Comparison of ENCODE assay signal across 21 cellular contexts in the genomic region with DNA sequence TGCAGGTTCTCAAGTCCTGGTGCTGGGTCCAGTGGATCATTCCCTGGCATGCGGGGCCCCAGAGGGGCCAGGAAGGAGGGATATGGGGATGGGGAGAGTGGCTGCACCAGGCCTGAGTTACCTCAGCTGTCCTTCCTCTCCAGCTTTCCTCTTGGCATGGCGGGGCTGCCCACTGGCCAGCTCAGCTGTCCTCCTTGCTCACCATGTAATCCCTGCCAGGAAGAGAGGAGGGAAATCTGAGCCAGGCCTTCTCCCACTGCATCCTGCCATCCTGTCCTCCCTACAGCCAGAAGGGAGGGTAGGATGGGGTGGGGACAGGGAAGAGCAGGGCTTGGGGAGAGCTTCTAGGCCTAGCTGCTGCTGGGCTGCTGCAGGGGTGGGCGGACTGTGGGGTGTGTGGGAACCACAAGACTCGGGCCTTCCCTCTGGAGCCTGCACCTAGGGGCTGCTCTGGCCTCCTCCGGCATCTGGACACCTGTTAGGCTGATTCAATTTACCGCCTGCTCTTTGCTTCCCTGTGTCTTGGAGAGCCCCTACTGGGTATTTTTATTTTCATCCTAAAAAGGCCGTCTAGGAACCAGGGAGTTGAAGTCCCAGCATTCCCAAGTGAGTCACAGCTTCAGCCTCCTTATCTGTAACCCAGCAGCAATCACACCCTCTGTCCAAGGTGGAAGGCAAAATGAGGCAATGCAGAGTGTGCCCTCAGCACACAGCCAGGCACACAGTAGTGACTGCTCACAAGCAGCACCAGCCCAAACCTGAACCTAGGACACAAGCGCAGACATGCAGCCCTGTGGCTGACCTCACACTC. TPM values are rescaled to one million over a fixed set of nuclear protein-coding genes. Genes with fewer than 3 reads are reported as not detected.
DNase-seq lines count a peak whose midpoint lies in the region; ATAC-seq, FAIRE-seq and TF ChIP-seq lines count a peak whose summit lies in the region.
"Had no signal": no experiment of that assay in that cellular context is flagged by ENCODE, and none has a peak within 500 bp of the region (broad histone marks: within the 10 kb centered on the region; RNA-seq: fewer than 3 reads in every experiment).

No MANE protein-coding gene starts in this region.

- H3K4me3 ChIP-seq in MG63: no peak overlapping the region
- H3K4me3 ChIP-seq in epithelial cell of esophagus (ENCODE audit: low read length): no peak overlapping the region
- H3K4me3 ChIP-seq in naive thymus-derived CD4-positive, alpha-beta T cell (ENCODE audit: low read length): no peak overlapping the region
- H3K4me3 ChIP-seq in MM.1S (ENCODE audit: low read length): no peak overlapping the region
- H3K4me3 ChIP-seq: esophagus squamous epithelium, stomach had no signal

- no peak overlapping the region for H3K27ac ChIP-seq in naive thymus-derived CD4-positive, alpha-beta T cell (ENCODE audit: low read depth, low read length)
- no peak overlapping the region for H3K27ac ChIP-seq in MM.1S (ENCODE audit: low read length)

- TF ChIP-seq POLR2A in H54 (IDR thresholded peaks at IDR 0.05; ENCODE audit: low read depth, low read length): no peak

- H3K79me2 ChIP-seq in MM.1S (ENCODE audit: low read length): no peaks in the 10 kb centered on the region

- no peaks in the 10 kb centered on the region for H3K4me1 ChIP-seq in naive thymus-derived CD4-positive, alpha-beta T cell (ENCODE audit: control insufficient read depth in 2 of 2, insufficient read depth in 2 of 2, low read length in 2 of 2)
- no peaks in the 10 kb centered on the region for H3K4me1 ChIP-seq in MM.1S (ENCODE audit: low read length)
- H3K4me1 ChIP-seq: esophagus squamous epithelium, stomach had no signal

- H3K27ac Mint-ChIP-seq in naive thymus-derived CD4-positive, alpha-beta T cell: peak overlapping the region in 1 of 9 donors; percentile 79
- H3K27ac Mint-ChIP-seq in CD14-positive monocyte: peak overlapping the region in 1 of 7 donors; percentile 59
- H3K27ac Mint-ChIP-seq: activated naive CD4-positive, alpha-beta T cell treated with anti-CD3 and anti-CD28 coated beads, Interleukin-2, amount 50 U/mL, for 72 hours had no signal

- H4K20me1 ChIP-seq in MM.1S (ENCODE audit: insufficient read depth, low read length): no peaks in the 10 kb centered on the region

- no peak overlapping the region for H3K4me3 Mint-ChIP-seq in naive thymus-derived CD4-positive, alpha-beta T cell
- H3K4me3 Mint-ChIP-seq in CD14-positive monocyte: no peak overlapping the region

- CTCF ChIA-PET in naive thymus-derived CD4-positive, alpha-beta T cell (lab: Charles Lee): no interaction called here

- H3K4me2 ChIP-seq in MM.1S (ENCODE audit: low read depth, low read length): no peak overlapping the region

- H3K9me3 ChIP-seq in MG63 (no peaks in the 10 kb centered on the region), MM.1S (replicated peaks; ENCODE audit: insufficient read depth, low read length) (no peaks in the 10 kb centered on the region)
- H3K9me3 ChIP-seq in naive thymus-derived CD4-positive, alpha-beta T cell (ENCODE audit: control insufficient read depth in 2 of 3, low read length in 3 of 3): no peaks in the 10 kb centered on the region
- H3K9me3 ChIP-seq: esophagus squamous epithelium had no signal

- peaks cover 0 to 28% (median 5%) of the 10 kb centered on the region in 5 donors for H3K27me3 Mint-ChIP-seq in naive thymus-derived CD4-positive, alpha-beta T cell
- H3K27me3 Mint-ChIP-seq in CD14-positive monocyte (ENCODE audit: low read depth in 3 of 3): peaks cover 2 to 14% (median 7%) of the 10 kb centered on the region in 3 donors

- H3K36me3 ChIP-seq in MG63: no peaks in the 10 kb centered on the region
- no peaks in the 10 kb centered on the region for H3K36me3 ChIP-seq in naive thymus-derived CD4-positive, alpha-beta T cell (ENCODE audit: control insufficient read depth in 2 of 3, insufficient read depth in 3 of 3, low read length in 3 of 3)
- H3K36me3 ChIP-seq in MM.1S (replicated peaks; ENCODE audit: insufficient read depth, low read length): no peaks in the 10 kb centered on the region
- H3K36me3 ChIP-seq: esophagus squamous epithelium, stomach had no signal

- H3K9ac ChIP-seq in MM.1S (ENCODE audit: low read length): no peak overlapping the region

- intact Hi-C loops in naive thymus-derived CD4-positive, alpha-beta T cell (cut with micrococcal nuclease): no loop called here
- intact Hi-C loops in CD14-positive monocyte (cut with micrococcal nuclease): no loop called here

- TF ChIP-seq CTCF in epithelial cell of esophagus (IDR thresholded peaks at IDR 0.05; ENCODE audit: insufficient read depth, low read depth, low read length, missing control alignments) (no peak), MM.1S (IDR thresholded peaks at IDR 0.05; ENCODE audit: low read length) (no peak), CD14-positive monocyte (IDR thresholded peaks at IDR 0.05) (no peak)

- H3K36me3 Mint-ChIP-seq in naive thymus-derived CD4-positive, alpha-beta T cell: no peaks in the 10 kb centered on the region
- no peaks in the 10 kb centered on the region for H3K36me3 Mint-ChIP-seq in CD14-positive monocyte
- H3K36me3 Mint-ChIP-seq: activated naive CD4-positive, alpha-beta T cell treated with anti-CD3 and anti-CD28 coated beads, Interleukin-2, amount 50 U/mL, for 72 hours had no signal

- no peaks in the 10 kb centered on the region for H3K4me1 Mint-ChIP-seq in naive thymus-derived CD4-positive, alpha-beta T cell
- H3K4me1 Mint-ChIP-seq in CD14-positive monocyte: peaks cover 5% of the 10 kb centered on the region

- H3K9me2 ChIP-seq in MM.1S (replicated peaks; ENCODE audit: insufficient read depth, low read length): no peaks in the 10 kb centered on the region

- DNase-seq in DMS 273 (lab: John Stamatoyannopoulos, UW; ENCODE audit: unreplicated experiment): peak; percentile 65
- peak; percentile 93 for DNase-seq in MG63
- DNase-seq in epithelial cell of esophagus (ENCODE audit: low read depth): peak; percentile 10
- DNase-seq in naive thymus-derived CD4-positive, alpha-beta T cell: no peak
- DNase-seq in MM.1S: no peak
- no peak for DNase-seq in H54 (ENCODE audit: insufficient read length, low spot score)
- DNase-seq in CD14-positive monocyte (ENCODE audit: low spot score): no peak
- DNase-seq: activated CD4-positive, CD25-positive, alpha-beta regulatory T cell treated with anti-CD3 and anti-CD28 coated beads, Interleukin-2, amount 50 U/mL, for 72 hours; esophagus squamous epithelium; HCEC 1CT; KG1; NCI-H1694 treated with DMSO at 0.1 percent for 48 hours; NCI-H524; occipital lobe; stomach had no signal

- no peak overlapping the region for H2AFZ ChIP-seq in MM.1S (ENCODE audit: low read length)

- no peak for FAIRE-seq in H54 (lab: Jason Lieb, UNC)
- FAIRE-seq: colon, D721Med had no signal

- peak; percentile 14 for ATAC-seq in naive thymus-derived CD4-positive, alpha-beta T cell
- ATAC-seq in GM21447 (IDR thresholded peaks at IDR 0.05; ENCODE audit: unreplicated experiment): no peak
- ATAC-seq: activated naive CD4-positive, alpha-beta T cell treated with anti-CD3 and anti-CD28 coated beads, Interleukin-2, amount 50 U/mL, for 72 hours had no signal

- H3F3A ChIP-seq in MM.1S (ENCODE audit: insufficient read depth, low read length): no peaks in the 10 kb centered on the region

- peaks cover 0 to 7% (median 3%) of the 10 kb centered on the region in 11 donors for H3K9me3 Mint-ChIP-seq in naive thymus-derived CD4-positive, alpha-beta T cell
- peaks cover 0 to 4% (median 2%) of the 10 kb centered on the region in 7 donors for H3K9me3 Mint-ChIP-seq in CD14-positive monocyte

- POLR2A ChIA-PET in naive thymus-derived CD4-positive, alpha-beta T cell (lab: Charles Lee): no interaction called here

- H3K27me3 ChIP-seq in MG63 (no peaks in the 10 kb centered on the region), MM.1S (replicated peaks; ENCODE audit: insufficient read depth, low read length) (no peaks in the 10 kb centered on the region)
- H3K27me3 ChIP-seq in naive thymus-derived CD4-positive, alpha-beta T cell (ENCODE audit: control insufficient read depth in 2 of 2, insufficient read depth in 2 of 2, low read length in 2 of 2): no peaks in the 10 kb centered on the region
- H3K27me3 ChIP-seq: esophagus squamous epithelium, stomach had no signal

RNA-seq across cellular contexts. Expression of a gene that starts 13.0 kb away (rescaled TPM):
- 1.1 TPM in 1 of 2 replicates, not detected in the other for total RNA-seq in MG63 (2014; rRNA removed; shearing (Covaris generic); ENCODE audit: low replicate concordance)
- not detected for total RNA-seq in naive thymus-derived CD4-positive, alpha-beta T cell
- not detected for polyA plus RNA-seq in naive thymus-derived CD4-positive, alpha-beta T cell
- polyA plus RNA-seq in CD14-positive monocyte: under 1 TPM in 1 of 2 donors, not detected in 1; 0.09 TPM
- total RNA-seq: activated naive CD4-positive, alpha-beta T cell treated with anti-CD3 and anti-CD28 coated beads, Interleukin-2, amount 50 U/mL, for 72 hours; lung microvascular endothelial cell; T-helper 1 cell treated with Interleukin-12 subunit alpha and Interleukin-12 subunit beta and Interleukin-4 antibody, amounts not matched to agents 30 ng/mL and 1 ng/mL, for 36 hours had no signal

Comparison
In these comparisons a context has a peak if more than half of its experiments do, and no peak if none do; other contexts are left out.
1. DNase-seq: peak in DMS 273 (single experiment), MG63 (single experiment) and epithelial cell of esophagus (single experiment); none in naive thymus-derived CD4-positive, alpha-beta T cell (0 of 9), MM.1S (single experiment), H54 (single experiment) and CD14-positive monocyte (single experiment).